ENCODE assay signal across 7 cellular contexts in the genomic region with DNA sequence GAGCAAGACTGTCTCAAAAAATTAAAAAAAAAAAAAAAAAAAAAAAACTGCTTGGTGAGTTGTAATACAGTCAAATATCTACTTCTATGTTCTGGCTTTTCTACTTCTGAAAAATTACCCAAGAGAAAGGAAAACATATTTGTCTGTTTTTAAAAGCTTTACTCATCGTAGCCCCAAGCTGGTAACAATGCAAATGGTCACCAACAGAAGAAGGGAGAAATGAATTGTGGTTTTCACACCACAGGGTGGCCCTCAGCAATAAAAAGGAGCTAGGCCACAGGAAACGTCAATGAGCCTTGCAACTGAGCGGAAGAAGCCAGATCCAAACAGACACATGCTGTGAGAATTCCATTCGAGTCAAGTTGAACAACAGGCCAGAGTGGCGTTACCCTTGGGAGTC.
DNase-seq lines count a peak whose midpoint lies in the region; ATAC-seq and TF ChIP-seq lines count a peak whose summit lies in the region.
"Not testable (repeated sequence)": the region's sequence is repeated elsewhere in the genome, so short reads cannot be mapped to it uniquely, and the experiment has no call there.

No MANE protein-coding gene starts in this region.

- in situ Hi-C loops in Caki2 (cut with HindIII; ENCODE audit: low pct_unique_long_range_greater_than_20kb, low sequenced_read_pairs); astrocyte of the spinal cord (cut with HindIII; ENCODE audit: low sequenced_read_pairs): not testable (repeated sequence)

- not testable (repeated sequence) for H3K4me3 Mint-ChIP-seq in effector memory CD8-positive, alpha-beta T cell
- H3K4me3 Mint-ChIP-seq in natural killer cell treated with Interleukin-12 subunit alpha and Interleukin-12 subunit beta and Interleukin-15 and Interleukin-18, amount 100 ng/mL, for 72 hours: peak overlapping the region; percentile 50

- CTCF ChIA-PET in HEK293 (lab: Yijun Ruan, JAX): not testable (repeated sequence)

- H3K9me3 Mint-ChIP-seq in effector memory CD8-positive, alpha-beta T cell; natural killer cell treated with Interleukin-12 subunit alpha and Interleukin-12 subunit beta and Interleukin-15 and Interleukin-18, amount 100 ng/mL, for 72 hours: not testable (repeated sequence)

- not testable (repeated sequence) for H3K27ac Mint-ChIP-seq in effector memory CD8-positive, alpha-beta T cell
- peak overlapping the region; percentile 57 to 92 for H3K27ac Mint-ChIP-seq in natural killer cell treated with Interleukin-12 subunit alpha and Interleukin-12 subunit beta and Interleukin-15 and Interleukin-18, amount 100 ng/mL, for 72 hours

- H3K36me3 ChIP-seq in HEK293 (ENCODE audit: control insufficient read depth in 2 of 2, insufficient read depth in 1 of 2, low read length in 2 of 2): not testable (repeated sequence)

- TF ChIP-seq CTCF in HEK293 (tag by site-specific recombination; IDR thresholded peaks at IDR 0.05); astrocyte of the spinal cord (IDR thresholded peaks at IDR 0.05; ENCODE audit: low read depth, low read length): not testable (repeated sequence)

- not testable (repeated sequence) for H3K4me3 ChIP-seq in HEK293 (ENCODE audit: low read depth, low read length); astrocyte of the spinal cord (ENCODE audit: low read depth, low read length)

- not testable (repeated sequence) for H3K9me3 ChIP-seq in HEK293 (ENCODE audit: control insufficient read depth, insufficient read depth, low read depth, low read length)

- DNase-seq in Caki2 (ENCODE audit: low read depth) (peak; percentile 33), NCI-H146 (lab: John Stamatoyannopoulos, UW) (peak; percentile 19), RPMI7951 (ENCODE audit: low read depth) (peak; percentile 19), astrocyte of the spinal cord (ENCODE audit: low read depth, low spot score) (peak; percentile 59)
- DNase-seq in effector memory CD8-positive, alpha-beta T cell; natural killer cell treated with Interleukin-12 subunit alpha and Interleukin-12 subunit beta and Interleukin-15 and Interleukin-18, amount 100 ng/mL, for 72 hours (ENCODE audit: low spot score): not testable (repeated sequence)

- peak; percentile 28 for ATAC-seq in effector memory CD8-positive, alpha-beta T cell (replicated peaks)
- peak; percentile 66 to 81 for ATAC-seq in natural killer cell treated with Interleukin-12 subunit alpha and Interleukin-12 subunit beta and Interleukin-15 and Interleukin-18, amount 100 ng/mL, for 72 hours

- H3K27me3 Mint-ChIP-seq in effector memory CD8-positive, alpha-beta T cell: peaks cover 0 to 11% of the 10 kb centered on the region in 2 donors
- H3K27me3 Mint-ChIP-seq in natural killer cell treated with Interleukin-12 subunit alpha and Interleukin-12 subunit beta and Interleukin-15 and Interleukin-18, amount 100 ng/mL, for 72 hours: not testable (repeated sequence)

- not testable (repeated sequence) for H3K36me3 Mint-ChIP-seq in effector memory CD8-positive, alpha-beta T cell (ENCODE audit: insufficient read depth); natural killer cell treated with Interleukin-12 subunit alpha and Interleukin-12 subunit beta and Interleukin-15 and Interleukin-18, amount 100 ng/mL, for 72 hours

- H3K4me1 Mint-ChIP-seq in effector memory CD8-positive, alpha-beta T cell (ENCODE audit: low read depth in 2 of 2): peaks cover 11 to 19% of the 10 kb centered on the region in 2 donors
- H3K4me1 Mint-ChIP-seq in natural killer cell treated with Interleukin-12 subunit alpha and Interleukin-12 subunit beta and Interleukin-15 and Interleukin-18, amount 100 ng/mL, for 72 hours (ENCODE audit: low read depth in 2 of 2): peaks cover 63 to 66% of the 10 kb centered on the region in 2 donors

- POLR2A ChIA-PET in HEK293 (lab: Yijun Ruan, JAX): not testable (repeated sequence)

- H3K27ac ChIP-seq in HEK293 (ENCODE audit: extremely low read depth, low read depth, low read length): not testable (repeated sequence)

- H3K4me1 ChIP-seq in HEK293 (ENCODE audit: control insufficient read depth, insufficient read depth, low read length): not testable (repeated sequence)

TF ChIP-seq in HEK293, 187 proteins besides CTCF, POLR2A, EP300 and RAD21:
- TF ChIP-seq ZEB2 (tag by site-specific recombination; IDR thresholded peaks at IDR 0.05): peak; percentile 59; the same call in 1 of the 2 replicates
- peak; percentile 36; the same call in 1 of the 2 replicates for TF ChIP-seq ZNF629 (tag by site-specific recombination; IDR thresholded peaks at IDR 0.05)
- TF ChIP-seq ZBTB17 (tag by site-specific recombination; IDR thresholded peaks at IDR 0.05): 0 out of 2 replicates have a peak, but pooled peaks have one; percentile 21
- peak; percentile 54 for TF ChIP-seq FEZF1 (tag by site-specific recombination; IDR thresholded peaks at IDR 0.05)
- peak; percentile 82 for TF ChIP-seq ZIC2 (tag by site-specific recombination; IDR thresholded peaks at IDR 0.05)
- TF ChIP-seq WT1 (tag by site-specific recombination; IDR thresholded peaks at IDR 0.05): peak; percentile 54
- peak; percentile 53; the same call in 1 of the 2 replicates for TF ChIP-seq OSR2 (tag by site-specific recombination; IDR thresholded peaks at IDR 0.05)
TF ChIP-seq in HEK293: peak in this region for 7; not testable (repeated sequence) for 180.
